In the genomic region with DNA sequence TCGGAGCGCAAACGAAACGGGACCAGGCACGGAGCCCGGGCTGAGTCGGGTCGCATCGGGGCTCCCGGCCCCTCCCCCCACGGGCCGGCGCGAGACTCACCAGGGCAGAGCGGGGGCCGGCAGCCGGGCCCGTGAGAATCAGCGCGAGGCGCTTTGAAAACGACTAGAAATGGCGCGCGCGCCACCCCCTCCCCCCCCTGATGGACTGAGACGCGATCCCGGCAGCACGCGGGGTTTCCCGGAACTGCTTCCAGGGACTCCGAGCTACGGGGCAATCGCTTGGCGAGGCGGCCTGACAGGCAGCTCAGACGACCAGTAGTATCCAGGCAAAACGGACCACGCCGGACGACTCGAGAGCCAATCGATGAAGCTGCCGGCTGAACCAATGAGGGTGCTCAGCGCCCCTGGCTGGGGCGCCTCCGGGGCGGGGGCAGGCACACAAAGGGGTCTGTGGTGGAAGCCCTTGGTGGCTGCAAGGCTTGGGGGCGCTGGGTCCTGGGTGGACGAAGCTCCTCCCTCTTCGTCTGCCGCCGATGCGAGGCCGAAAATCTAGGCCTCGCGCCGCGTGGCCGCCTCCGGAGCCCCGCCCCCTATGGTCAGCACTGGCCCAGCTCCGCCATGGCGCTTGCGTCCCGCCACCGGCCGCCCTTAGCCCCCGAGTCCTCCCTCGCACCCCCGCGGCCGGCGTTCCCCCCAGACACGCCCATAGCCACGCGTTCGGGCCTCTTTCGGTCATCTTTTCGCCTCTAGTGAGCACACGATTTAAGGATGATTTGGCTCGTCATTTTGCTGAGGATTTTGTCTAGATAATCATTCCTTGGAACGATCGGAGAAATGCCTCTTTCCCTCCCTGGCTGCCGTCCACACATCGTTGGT, we compare ENCODE assay signal across 8 cellular contexts.
DNase-seq lines count a peak whose midpoint lies in the region; ATAC-seq and TF ChIP-seq lines count a peak whose summit lies in the region.

HNRNPR (minus strand) TSS at position 174 of the 876 bp plus-strand sequence. CDS start 3,276 bp downstream, outside the sequence.

- TF ChIP-seq CTCF in AG09319 (IDR thresholded peaks at IDR 0.05; ENCODE audit: low read depth, low read length): no peak

- peak within 1 kb of the TSS; percentile 95 for H3K4me3 Mint-ChIP-seq in central memory CD8-positive, alpha-beta T cell

- ATAC-seq in GM19025 (IDR thresholded peaks at IDR 0.05; ENCODE audit: low read depth, unreplicated experiment) (peak; percentile 91), HG03342 (IDR thresholded peaks at IDR 0.05; ENCODE audit: unreplicated experiment) (peak; percentile 93)
- ATAC-seq in central memory CD8-positive, alpha-beta T cell (replicated peaks; ENCODE audit: extremely low read depth, poor library complexity, severe bottlenecking): peak; percentile 97

- H3K27me3 Mint-ChIP-seq in central memory CD8-positive, alpha-beta T cell: no peaks in the 10 kb centered on the region

- peaks cover 46% of the 10 kb centered on the region for H3K4me1 Mint-ChIP-seq in central memory CD8-positive, alpha-beta T cell

- H3K27ac Mint-ChIP-seq in central memory CD8-positive, alpha-beta T cell (ENCODE audit: low read depth): peak within 1 kb of the TSS; percentile 81

- H3K9me3 Mint-ChIP-seq in central memory CD8-positive, alpha-beta T cell: no peaks in the 10 kb centered on the region

- H3K36me3 Mint-ChIP-seq in central memory CD8-positive, alpha-beta T cell (ENCODE audit: insufficient read depth): peaks cover 13% of the 10 kb centered on the region

- DNase-seq in AG09319 (ENCODE audit: extremely low read depth, low read depth) (peak; percentile 100), NCI-H446 (lab: John Stamatoyannopoulos, UW) (peak; percentile 99 to 100), iris pigment epithelial cell (ENCODE audit: low read depth) (peak; percentile 100)
- peak; percentile 98 for DNase-seq in activated CD4-positive, CD25-positive, alpha-beta regulatory T cell treated with anti-CD3 and anti-CD28 coated beads, Interleukin-2, amount 50 U/mL, for 16 hours (ENCODE audit: low read depth, low spot score)
- peak; percentile 93 to 96 for DNase-seq in central memory CD8-positive, alpha-beta T cell (ENCODE audit: low spot score in 2 of 2)
- DNase-seq in stimulated activated CD4-positive, alpha-beta T cell treated with anti-CD3 and anti-CD28 coated beads, Interleukin-12 subunit alpha, Interleukin-12 subunit beta, amount 100 ng/mL, for 24 hours (ENCODE audit: low read depth in 2 of 2): peak; percentile 98 to 100

Comparison
In these comparisons a context has a peak if more than half of its experiments do, and no peak if none do; other contexts are left out.
1. Peak in every context shown above with its lines: DNase-seq and ATAC-seq.